Comparison of ENCODE assay signal across 8 cellular contexts in genomic region chr10:92914478-92915066, GRCh38.
DNase-seq lines count a peak whose midpoint lies in the region; ATAC-seq, FAIRE-seq and TF ChIP-seq lines count a peak whose summit lies in the region.

No MANE protein-coding gene starts in this region.

- H3K4me2 ChIP-seq in A549: no peak overlapping the region

- TF ChIP-seq RAD21 in A549 (conservative IDR thresholded peaks at IDR 0.05 in 1 of 2, IDR thresholded peaks at IDR 0.05 in 1 of 2): peak; percentile 55 to 63

- H3K9me3 ChIP-seq in A549: no peaks in the 10 kb centered on the region
- H3K9me3 ChIP-seq in psoas muscle: no peaks in the 10 kb centered on the region

- H3K4me1 Mint-ChIP-seq in activated T-cell treated with anti-CD3 and anti-CD28 coated beads, Interleukin-2, amount 50 U/mL, for 72 hours (ENCODE audit: low read depth): no peaks in the 10 kb centered on the region

- no peaks in the 10 kb centered on the region for H3K9me3 Mint-ChIP-seq in activated T-cell treated with anti-CD3 and anti-CD28 coated beads, Interleukin-2, amount 50 U/mL, for 72 hours

- CTCF ChIA-PET in A549 (lab: Yijun Ruan, JAX): interaction anchor here (0.6 to 2.8 kb wide), 19 partner anchors 8 to 596 kb away, joined by 3 to 15 read pairs (median 4); no protein-coding TSS in a partner anchor

- no peak overlapping the region for H3K4me3 Mint-ChIP-seq in activated T-cell treated with anti-CD3 and anti-CD28 coated beads, Interleukin-2, amount 50 U/mL, for 72 hours

- intact Hi-C loops in psoas muscle (cut with DNase I): no loop called here

- POLR2A ChIA-PET in A549 (lab: Yijun Ruan, JAX): no interaction called here

- peak; percentile 73 for TF ChIP-seq CTCF in A549 (IDR thresholded peaks at IDR 0.05)
- TF ChIP-seq CTCF in GM12801 (IDR thresholded peaks at IDR 0.05; ENCODE audit: extremely low read depth, insufficient read length): peak; percentile 47
- peak; percentile 57 for TF ChIP-seq CTCF in psoas muscle (IDR thresholded peaks at IDR 0.05)

- H3K27ac ChIP-seq in A549 (no peak overlapping the region), psoas muscle (no peak overlapping the region)

- H3K36me3 Mint-ChIP-seq in activated T-cell treated with anti-CD3 and anti-CD28 coated beads, Interleukin-2, amount 50 U/mL, for 72 hours (ENCODE audit: insufficient read depth in 2 of 2): no peaks in the 10 kb centered on the region

- H3K27me3 Mint-ChIP-seq in activated T-cell treated with anti-CD3 and anti-CD28 coated beads, Interleukin-2, amount 50 U/mL, for 72 hours (ENCODE audit: low read depth): no peaks in the 10 kb centered on the region

- H3K4me3 ChIP-seq in A549 (no peak overlapping the region), psoas muscle (no peak overlapping the region)

- H3K27ac Mint-ChIP-seq in activated T-cell treated with anti-CD3 and anti-CD28 coated beads, Interleukin-2, amount 50 U/mL, for 72 hours: no peak overlapping the region

- TF ChIP-seq POLR2A in A549 (IDR thresholded peaks at IDR 0.05; ENCODE audit: low read length): no peak

- H3K4me1 ChIP-seq in A549: peaks cover 3% of the 10 kb centered on the region; the same call in 1 of the 3 replicates
- no peaks in the 10 kb centered on the region for H3K4me1 ChIP-seq in psoas muscle

- no peaks in the 10 kb centered on the region for H3K27me3 ChIP-seq in psoas muscle (ENCODE audit: insufficient read depth in 3 of 3, low read length in 2 of 3)

- peak; percentile 99 for ATAC-seq in A549
- ATAC-seq in HG03175 (IDR thresholded peaks at IDR 0.05; ENCODE audit: unreplicated experiment): peak; percentile 82
- peak; percentile 71 to 73 for ATAC-seq in activated T-cell treated with anti-CD3 and anti-CD28 coated beads, Interleukin-2, amount 50 U/mL, for 72 hours (replicated peaks in 1 of 2)
- peak; percentile 68 to 96 (median 92) for ATAC-seq in psoas muscle
- no peak for ATAC-seq in HG03565 (IDR thresholded peaks at IDR 0.05; ENCODE audit: unreplicated experiment)

- no peak for TF ChIP-seq EP300 in A549 (IDR thresholded peaks at IDR 0.05)

- peak; percentile 63 for FAIRE-seq in A549 (lab: Jason Lieb, UNC)

- DNase-seq in A549 (ENCODE audit: low read depth in 1 of 2, low spot score in 1 of 2): peak; percentile 53 to 65
- peak; percentile 35 for DNase-seq in NOMO-1 treated with DMSO at 0.1 percent for 48 hours (lab: John Stamatoyannopoulos, UW; ENCODE audit: unreplicated experiment)
- DNase-seq in activated T-cell treated with anti-CD3 and anti-CD28 coated beads, Interleukin-2, amount 50 U/mL, for 72 hours: peak; percentile 49 to 52
- peak; percentile 34 for DNase-seq in globus pallidus (ENCODE audit: low spot score)
- peak in 1 of 2 donors; percentile 12 for DNase-seq in psoas muscle

- 44% methylated on average over 2 of the region's 2 CpGs for WGBS in A549 (ENCODE audit: missing lambda C conversion rate)
- 27 to 43% (median 34%) methylated on average over 2 of the region's 2 CpGs for WGBS in psoas muscle, 3 donors

- peaks cover 0 to 29% of the 10 kb centered on the region in 2 donors for H3K36me3 ChIP-seq in psoas muscle (ENCODE audit: insufficient read depth in 1 of 2, low read depth in 1 of 2)

TF ChIP-seq in A549, 52 proteins besides CTCF, POLR2A, EP300 and RAD21:
- TF ChIP-seq ZFP36 (IDR thresholded peaks at IDR 0.05; ENCODE audit: borderline replicate concordance, partially characterized antibody) (no peak), CBX8 (IDR thresholded peaks at IDR 0.05) (no peak), SMC3 (IDR thresholded peaks at IDR 0.05) (peak; percentile 40; the same call in 2 of the 3 replicates), HOXA7 (CRISPR knock-in tag; IDR thresholded peaks at IDR 0.05) (no peak), RCOR1 (IDR thresholded peaks at IDR 0.05; ENCODE audit: low read depth, low read length) (no peak), TFCP2L1 (CRISPR knock-in tag; IDR thresholded peaks at IDR 0.05) (no peak)
